Comparison of ENCODE assay signal across 7 cellular contexts in genomic region chr10:2627969-2628368, GRCh38.
"Had no signal": no experiment of that assay in that cellular context is flagged by ENCODE, and none has a peak within 500 bp of the region (broad histone marks: within the 10 kb centered on the region; RNA-seq: fewer than 3 reads in every experiment).

No MANE protein-coding gene starts in this region.

- H3K9ac ChIP-seq: KMS-11 had no signal

- ATAC-seq: HepG2 had no signal

- DNase-seq: IMR-90, KBM-7, KG1 had no signal

- H3K27ac ChIP-seq: HL-60, KMS-11 had no signal

- FAIRE-seq: HepG2, HTR-8/SVneo had no signal

- H3K4me2 ChIP-seq: KMS-11 had no signal
